8 cellular contexts compared by ENCODE assay signal in genomic region chr3:6568999-6569493, GRCh38.
"Had no signal": no experiment of that assay in that cellular context is flagged by ENCODE, and none has a peak within 500 bp of the region (broad histone marks: within the 10 kb centered on the region; RNA-seq: fewer than 3 reads in every experiment).

No MANE protein-coding gene starts in this region.

- H3K9ac ChIP-seq: GM23248 had no signal

- H3K27me3 Mint-ChIP-seq: IgD-negative memory B cell had no signal

- H3K27ac Mint-ChIP-seq: IgD-negative memory B cell had no signal

- H2AFZ ChIP-seq: GM23248 had no signal

- H3K9me3 ChIP-seq: HAP-1 had no signal

- H3K36me3 Mint-ChIP-seq: IgD-negative memory B cell had no signal

- FAIRE-seq: HTR-8/SVneo had no signal

- H3K4me3 Mint-ChIP-seq: IgD-negative memory B cell had no signal

- H3K4me1 ChIP-seq: HAP-1 had no signal

- H3K4me3 ChIP-seq: GM23248, HAP-1 had no signal

- ATAC-seq: HCT116 had no signal

- H3K36me3 ChIP-seq: HAP-1 had no signal

- DNase-seq: GM23248, GOT3, H7, KG1 had no signal

- H3K27ac ChIP-seq: GM23248 had no signal
